ENCODE assay signal across 8 cellular contexts in the genomic region with DNA sequence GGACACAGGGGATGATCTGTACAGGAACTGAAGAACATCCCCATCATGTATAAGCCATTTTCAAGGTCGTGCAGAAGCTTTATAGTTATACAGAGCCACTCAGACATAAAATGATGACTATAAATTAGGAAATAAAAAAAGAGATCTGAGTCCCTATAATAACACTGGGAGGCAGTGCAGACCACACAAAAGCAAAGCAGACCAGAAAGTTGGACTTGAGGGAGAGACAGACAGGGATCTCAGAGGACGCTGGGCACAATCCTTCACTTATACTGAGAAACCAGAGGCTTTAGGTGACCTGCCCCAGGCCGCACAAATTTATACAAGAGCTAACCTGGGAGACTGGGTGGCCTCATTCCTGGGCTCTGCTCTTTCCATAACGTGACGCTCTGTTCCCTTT.
DNase-seq lines count a peak whose midpoint lies in the region; ATAC-seq and TF ChIP-seq lines count a peak whose summit lies in the region.

No MANE protein-coding gene starts in this region.

- no peaks in the 10 kb centered on the region for H3K9me3 ChIP-seq in PC-9 (ENCODE audit: insufficient read depth, low read depth)

- no peak overlapping the region for H3K4me2 ChIP-seq in PC-9

- POLR2A ChIA-PET in PC-9 (lab: Charles Lee; ENCODE audit: unreplicated experiment) = no interaction called here

- H3K27me3 ChIP-seq in PC-9 (ENCODE audit: insufficient read depth, low read depth) = no peaks in the 10 kb centered on the region

- TF ChIP-seq POLR2A in erythroblast (IDR thresholded peaks at IDR 0.05; ENCODE audit: low read length) = no peak

- no peaks in the 10 kb centered on the region for H4K20me1 ChIP-seq in PC-9 (ENCODE audit: insufficient read depth)

- peaks cover 88% of the 10 kb centered on the region for H3K4me1 Mint-ChIP-seq in activated naive CD4-positive, alpha-beta T cell treated with anti-CD3 and anti-CD28 coated beads for 36 hours (ENCODE audit: low read depth)

- no peak for ATAC-seq in GM19324 (IDR thresholded peaks at IDR 0.05; ENCODE audit: low FRiP score, unreplicated experiment)

- H3K27ac ChIP-seq in PC-9 = no peak overlapping the region

- no peak overlapping the region for H3K4me3 ChIP-seq in PC-9

- H3K4me3 Mint-ChIP-seq in activated naive CD4-positive, alpha-beta T cell treated with anti-CD3 and anti-CD28 coated beads for 36 hours = no peak overlapping the region

- H3K9me2 ChIP-seq in PC-9 (ENCODE audit: insufficient read depth) = no peaks in the 10 kb centered on the region

- H3K4me1 ChIP-seq in PC-9 (replicated peaks; ENCODE audit: insufficient read depth) = peaks cover 13% of the 10 kb centered on the region; the same call in 1 of the 2 replicates

- no TSS peak for BruUV-seq in PC-9 (replicated peaks; lab: Mats Ljungman, UMichigan)

- peak overlapping the region; percentile 83 for H3K27ac Mint-ChIP-seq in activated naive CD4-positive, alpha-beta T cell treated with anti-CD3 and anti-CD28 coated beads for 36 hours

- H2AFZ ChIP-seq in PC-9 = no peak overlapping the region

- CTCF ChIA-PET in activated naive CD4-positive, alpha-beta T cell treated with anti-CD3 and anti-CD28 coated beads for 36 hours (lab: Charles Lee) = interaction anchor here (0.6 to 1.6 kb wide), 12 partner anchors 10 to 513 kb away, joined by 3 to 6 read pairs (median 3); no protein-coding TSS in a partner anchor
- CTCF ChIA-PET in PC-9 (lab: Charles Lee) = no interaction called here

- no peaks in the 10 kb centered on the region for H3K79me2 ChIP-seq in PC-9 (ENCODE audit: low read depth)

- peaks cover 49% of the 10 kb centered on the region for H3K36me3 Mint-ChIP-seq in activated naive CD4-positive, alpha-beta T cell treated with anti-CD3 and anti-CD28 coated beads for 36 hours (ENCODE audit: low read depth)

- H3K36me3 ChIP-seq in PC-9 (ENCODE audit: low read depth) = no peaks in the 10 kb centered on the region

- intact Hi-C loops in activated naive CD4-positive, alpha-beta T cell treated with anti-CD3 and anti-CD28 coated beads for 36 hours (cut with micrococcal nuclease) = no loop called here
- intact Hi-C loops in PC-9 (cut with micrococcal nuclease; ENCODE audit: unreplicated experiment) = no loop called here

- H3K9me3 Mint-ChIP-seq in activated naive CD4-positive, alpha-beta T cell treated with anti-CD3 and anti-CD28 coated beads for 36 hours = no peaks in the 10 kb centered on the region

- no peak for DNase-seq in activated naive CD4-positive, alpha-beta T cell treated with anti-CD3 and anti-CD28 coated beads for 36 hours
- no peak for DNase-seq in activated naive CD4-positive, alpha-beta T cell treated with anti-CD3 and anti-CD28 coated beads, Interleukin-2, amount 50 U/mL, for 16 hours
- DNase-seq in PC-9 (no peak), erythroblast (lab: John Stamatoyannopoulos, UW) (peak; percentile 33), pons (ENCODE audit: low spot score) (peak; percentile 77), germinal center (ENCODE audit: low spot score) (no peak), occipital lobe (lab: John Stamatoyannopoulos, UW) (no peak)

- no peaks in the 10 kb centered on the region for H3K27me3 Mint-ChIP-seq in activated naive CD4-positive, alpha-beta T cell treated with anti-CD3 and anti-CD28 coated beads for 36 hours (ENCODE audit: low read depth)

- peak; percentile 46 for TF ChIP-seq CTCF in PC-9 (conservative IDR thresholded peaks at IDR 0.05)

- H3F3A ChIP-seq in PC-9 (ENCODE audit: insufficient read depth, low read depth) = no peaks in the 10 kb centered on the region

Comparison
In these comparisons a context has a peak if more than half of its experiments do, and no peak if none do; other contexts are left out.
1. DNase-seq: peak in erythroblast (2 of 2) and pons (single experiment); none in activated naive CD4-positive, alpha-beta T cell treated with anti-CD3 and anti-CD28 coated beads for 36 hours (single experiment), activated naive CD4-positive, alpha-beta T cell treated with anti-CD3 and anti-CD28 coated beads, Interleukin-2, amount 50 U/mL, for 16 hours (single experiment), PC-9 (0 of 2), germinal center (single experiment) and occipital lobe (single experiment).